In the genomic region with DNA sequence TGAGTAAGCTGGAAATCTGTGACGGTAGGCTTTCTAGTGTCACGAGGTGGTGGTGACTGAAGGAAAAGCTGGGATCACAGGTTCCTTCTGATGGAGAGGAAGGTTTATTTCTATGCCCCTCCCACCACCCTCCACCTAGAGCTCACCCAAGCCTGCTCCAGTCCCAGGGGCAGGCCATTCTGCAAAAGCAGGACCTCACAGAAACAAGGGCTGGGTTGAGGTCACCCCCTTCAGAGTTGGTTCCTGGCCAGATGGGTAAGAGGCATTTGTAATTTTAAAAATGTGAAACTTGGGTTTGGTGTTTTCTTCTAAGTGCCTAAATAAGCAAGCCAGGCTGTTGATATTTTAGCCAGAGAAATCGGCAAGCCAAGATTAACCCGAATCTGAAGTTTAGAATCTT, we compare ENCODE assay signal across 25 cellular contexts. TPM values are rescaled to one million over a fixed set of nuclear protein-coding genes. Genes with fewer than 3 reads are reported as not detected.
"Had no signal": no experiment of that assay in that cellular context is flagged by ENCODE, and none has a peak within 500 bp of the region (broad histone marks: within the 10 kb centered on the region; RNA-seq: fewer than 3 reads in every experiment).

No MANE protein-coding gene starts in this region.

- H3K27ac Mint-ChIP-seq: activated B cell treated with CpG ODN at 0.5 μM for 24 hours; activated CD4-positive, alpha-beta memory T cell treated with anti-CD3 and anti-CD28 coated beads for 36 hours; activated CD4-positive, alpha-beta T cell treated with anti-CD3 and anti-CD28 coated beads for 36 hours; activated naive CD4-positive, alpha-beta T cell treated with anti-CD3 and anti-CD28 coated beads for 36 hours; activated naive CD8-positive, alpha-beta T cell treated with anti-CD3 and anti-CD28 coated beads, Interleukin-2, amount 50 U/mL, for 24 hours; endodermal cell; type B pancreatic cell had no signal

- DNase-seq: activated B cell treated with CpG ODN at 0.5 μM for 24 hours; activated CD4-positive, alpha-beta memory T cell treated with anti-CD3 and anti-CD28 coated beads for 36 hours; activated CD4-positive, alpha-beta T cell treated with anti-CD3 and anti-CD28 coated beads for 36 hours; activated effector memory CD4-positive, alpha-beta T cell treated with Interleukin-2 at 50 U/mL for 16 hours; activated naive CD4-positive, alpha-beta T cell treated with anti-CD3 and anti-CD28 coated beads for 36 hours; activated naive CD8-positive, alpha-beta T cell treated with anti-CD3 and anti-CD28 coated beads, Interleukin-2, amount 50 U/mL, for 24 hours; cortex of kidney; endodermal cell; esophagus squamous epithelium; head of caudate nucleus; hypothalamus; midbrain; nephron progenitor cell; occipital lobe; stimulated activated CD4-positive, alpha-beta T cell treated with anti-CD3 and anti-CD28 coated beads, Interleukin-2, amount 100 ng/mL, for 48 hours; stimulated activated CD8-positive, alpha-beta memory T cell treated with anti-CD3 and anti-CD28 coated beads, Interleukin-4, amount 100 ng/mL, for 48 hours; stimulated activated naive CD4-positive, alpha-beta T cell; T-helper 9 cell; testis had no signal

- H3K27me3 Mint-ChIP-seq: activated B cell treated with CpG ODN at 0.5 μM for 24 hours; activated CD4-positive, alpha-beta memory T cell treated with anti-CD3 and anti-CD28 coated beads for 36 hours; activated CD4-positive, alpha-beta T cell treated with anti-CD3 and anti-CD28 coated beads for 36 hours; activated naive CD8-positive, alpha-beta T cell treated with anti-CD3 and anti-CD28 coated beads, Interleukin-2, amount 50 U/mL, for 24 hours; type B pancreatic cell had no signal

- H3K4me1 Mint-ChIP-seq: activated B cell treated with CpG ODN at 0.5 μM for 24 hours had no signal

- H3K9me3 Mint-ChIP-seq: activated B cell treated with CpG ODN at 0.5 μM for 24 hours; activated CD4-positive, alpha-beta memory T cell treated with anti-CD3 and anti-CD28 coated beads for 36 hours; activated naive CD4-positive, alpha-beta T cell treated with anti-CD3 and anti-CD28 coated beads for 36 hours; activated naive CD8-positive, alpha-beta T cell treated with anti-CD3 and anti-CD28 coated beads, Interleukin-2, amount 50 U/mL, for 24 hours; endodermal cell; nephron progenitor cell; type B pancreatic cell had no signal

- H3K4me3 Mint-ChIP-seq: activated B cell treated with CpG ODN at 0.5 μM for 24 hours; activated CD4-positive, alpha-beta memory T cell treated with anti-CD3 and anti-CD28 coated beads for 36 hours; activated CD4-positive, alpha-beta T cell treated with anti-CD3 and anti-CD28 coated beads for 36 hours; activated naive CD4-positive, alpha-beta T cell treated with anti-CD3 and anti-CD28 coated beads for 36 hours; activated naive CD8-positive, alpha-beta T cell treated with anti-CD3 and anti-CD28 coated beads, Interleukin-2, amount 50 U/mL, for 24 hours; endodermal cell; nephron progenitor cell; type B pancreatic cell had no signal

- ATAC-seq: activated CD4-positive, alpha-beta T cell treated with anti-CD3 and anti-CD28 coated beads for 36 hours; activated naive CD8-positive, alpha-beta T cell treated with anti-CD3 and anti-CD28 coated beads, Interleukin-2, amount 50 U/mL, for 24 hours; gastroesophageal sphincter had no signal

RNA-seq across cellular contexts. Expression of gene PXT1, which starts 46.8 kb away (rescaled TPM):
- total RNA-seq: cerebellum, esophagus squamous epithelium, liver, occipital lobe, posterior vena cava, renal cortical epithelial cell had no signal
